ENCODE assay signal across 1 cellular context in the genomic region with DNA sequence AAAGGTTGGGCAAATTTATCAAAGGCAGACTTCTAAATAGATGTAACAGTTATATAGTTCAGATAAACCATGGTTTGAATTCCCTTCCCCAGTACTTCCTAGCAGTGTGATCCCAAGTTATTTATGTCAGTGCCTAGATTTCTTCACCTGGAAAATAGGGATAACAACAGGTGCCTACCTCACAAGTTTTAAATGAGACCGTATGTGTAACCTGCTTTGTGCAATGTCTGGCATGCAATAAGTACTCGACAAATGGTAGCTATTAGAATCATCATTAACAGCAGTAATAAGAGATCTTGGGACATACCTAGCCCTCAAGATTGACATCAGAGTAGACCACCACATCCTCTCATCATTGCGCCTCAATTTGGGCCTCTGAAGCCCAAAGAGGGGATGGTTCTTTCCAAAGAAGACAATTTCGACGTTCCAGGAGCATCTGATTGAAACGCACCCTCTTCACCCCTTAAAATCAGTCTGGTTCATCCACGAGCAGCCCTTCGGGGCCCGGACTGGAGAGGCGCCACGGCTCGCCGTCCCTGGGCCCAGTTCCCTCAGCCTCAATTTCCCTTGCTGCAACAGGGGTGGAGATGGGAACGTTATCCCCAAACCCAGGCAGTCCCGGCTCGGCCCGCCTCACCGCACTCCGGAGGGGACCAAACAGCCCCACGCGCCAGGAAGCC.
TF ChIP-seq lines count a peak whose summit lies in the region.

No MANE protein-coding gene starts in this region.

TF ChIP-seq in HepG2, 621 proteins besides CTCF, POLR2A, EP300 and RAD21 (continued from another document and continues in another):
- TF ChIP-seq, protein P1, sequence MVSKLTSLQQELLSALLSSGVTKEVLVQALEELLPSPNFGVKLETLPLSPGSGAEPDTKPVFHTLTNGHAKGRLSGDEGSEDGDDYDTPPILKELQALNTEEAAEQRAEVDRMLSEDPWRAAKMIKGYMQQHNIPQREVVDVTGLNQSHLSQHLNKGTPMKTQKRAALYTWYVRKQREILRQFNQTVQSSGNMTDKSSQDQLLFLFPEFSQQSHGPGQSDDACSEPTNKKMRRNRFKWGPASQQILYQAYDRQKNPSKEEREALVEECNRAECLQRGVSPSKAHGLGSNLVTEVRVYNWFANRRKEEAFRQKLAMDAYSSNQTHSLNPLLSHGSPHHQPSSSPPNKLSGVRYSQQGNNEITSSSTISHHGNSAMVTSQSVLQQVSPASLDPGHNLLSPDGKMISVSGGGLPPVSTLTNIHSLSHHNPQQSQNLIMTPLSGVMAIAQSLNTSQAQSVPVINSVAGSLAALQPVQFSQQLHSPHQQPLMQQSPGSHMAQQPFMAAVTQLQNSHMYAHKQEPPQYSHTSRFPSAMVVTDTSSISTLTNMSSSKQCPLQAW (CRISPR knock-in tag; IDR thresholded peaks at IDR 0.05), result no peak
- no peak for TF ChIP-seq IKZF5 (CRISPR knock-in tag; IDR thresholded peaks at IDR 0.05)
- TF ChIP-seq MAZ (IDR thresholded peaks at IDR 0.05; ENCODE audit: borderline replicate concordance, low read depth, low read length), result no peak
- TF ChIP-seq MAZ (CRISPR knock-in tag; IDR thresholded peaks at IDR 0.05; ENCODE audit: low read depth), result no peak
- TF ChIP-seq ZNF318 (CRISPR knock-in tag; IDR thresholded peaks at IDR 0.05), result peak; percentile 78; the same call in 1 of the 2 replicates
- TF ChIP-seq ARID5B (CRISPR knock-in tag; IDR thresholded peaks at IDR 0.05), result no peak
- peak; percentile 41; the same call in 1 of the 2 replicates for TF ChIP-seq CHCHD3 (CRISPR knock-in tag; IDR thresholded peaks at IDR 0.05)
- TF ChIP-seq ZNF350 (CRISPR knock-in tag; IDR thresholded peaks at IDR 0.05; ENCODE audit: borderline replicate concordance, low read depth), result 0 out of 2 replicates have a peak, but pooled peaks have one; percentile 37
- TF ChIP-seq RAD51 (IDR thresholded peaks at IDR 0.05; ENCODE audit: borderline replicate concordance), result no peak
- TF ChIP-seq, protein P2, sequence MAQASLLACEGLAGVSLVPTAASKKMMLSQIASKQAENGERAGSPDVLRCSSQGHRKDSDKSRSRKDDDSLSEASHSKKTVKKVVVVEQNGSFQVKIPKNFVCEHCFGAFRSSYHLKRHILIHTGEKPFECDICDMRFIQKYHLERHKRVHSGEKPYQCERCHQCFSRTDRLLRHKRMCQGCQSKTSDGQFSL (CRISPR knock-in tag; IDR thresholded peaks at IDR 0.05), result no peak
- no peak for TF ChIP-seq ZNF556 (CRISPR knock-in tag; IDR thresholded peaks at IDR 0.05; ENCODE audit: borderline replicate concordance)
- peak; percentile 50; the same call in 1 of the 2 replicates for TF ChIP-seq ZNF274 (CRISPR knock-in tag; IDR thresholded peaks at IDR 0.05)
- 0 out of 2 replicates have a peak, but pooled peaks have one; percentile 17 for TF ChIP-seq ZNF510 (CRISPR knock-in tag; IDR thresholded peaks at IDR 0.05; ENCODE audit: low read depth)
- TF ChIP-seq ZMYM2 (CRISPR knock-in tag; IDR thresholded peaks at IDR 0.05), result 0 out of 2 replicates have a peak, but pooled peaks have one; percentile 20
- peak; percentile 53 for TF ChIP-seq JARID2 (CRISPR knock-in tag; IDR thresholded peaks at IDR 0.05; ENCODE audit: insufficient replicate concordance)
- no peak for TF ChIP-seq ZNF672 (CRISPR knock-in tag; IDR thresholded peaks at IDR 0.05)
- TF ChIP-seq AHR (CRISPR knock-in tag; IDR thresholded peaks at IDR 0.05), result no peak
- TF ChIP-seq BRCA1 (CRISPR knock-in tag; IDR thresholded peaks at IDR 0.05), result no peak
- no peak for TF ChIP-seq KLF9 (CRISPR knock-in tag; IDR thresholded peaks at IDR 0.05; ENCODE audit: low read depth)
- no peak for TF ChIP-seq CC2D1A (CRISPR knock-in tag; IDR thresholded peaks at IDR 0.05)
- TF ChIP-seq KLF11 (CRISPR knock-in tag; IDR thresholded peaks at IDR 0.05), result 0 out of 2 replicates have a peak, but pooled peaks have one; percentile 11
- TF ChIP-seq PITX1 (CRISPR knock-in tag; IDR thresholded peaks at IDR 0.05), result no peak
- no peak for TF ChIP-seq TRIM22 (IDR thresholded peaks at IDR 0.05)
- TF ChIP-seq ZFP41 (CRISPR knock-in tag; IDR thresholded peaks at IDR 0.05; ENCODE audit: borderline replicate concordance), result peak; percentile 64; the same call in 1 of the 2 replicates
- no peak for TF ChIP-seq LCORL (IDR thresholded peaks at IDR 0.05)
- TF ChIP-seq LCORL (CRISPR knock-in tag; IDR thresholded peaks at IDR 0.05), result peak; percentile 36; the same call in 1 of the 2 replicates
- TF ChIP-seq GLI4 (CRISPR knock-in tag; IDR thresholded peaks at IDR 0.05; ENCODE audit: borderline replicate concordance), result peak; percentile 48; the same call in 1 of the 2 replicates
- TF ChIP-seq FIP1L1 (IDR thresholded peaks at IDR 0.05; ENCODE audit: borderline replicate concordance, insufficient read depth, low read depth, low read length), result no peak
- TF ChIP-seq ZNF766 (CRISPR knock-in tag; IDR thresholded peaks at IDR 0.05; ENCODE audit: borderline replicate concordance), result no peak
- no peak for TF ChIP-seq GRHL1 (CRISPR knock-in tag; conservative IDR thresholded peaks at IDR 0.05)
- no peak for TF ChIP-seq HNRNPLL (IDR thresholded peaks at IDR 0.05; ENCODE audit: low read depth, low read length, poor library complexity, severe bottlenecking)
- TF ChIP-seq HOXA7 (CRISPR knock-in tag; IDR thresholded peaks at IDR 0.05), result no peak
- no peak for TF ChIP-seq ZNF382 (CRISPR knock-in tag; IDR thresholded peaks at IDR 0.05; ENCODE audit: borderline replicate concordance)
- peak; percentile 19; the same call in 1 of the 2 replicates for TF ChIP-seq CEBPG (CRISPR knock-in tag; IDR thresholded peaks at IDR 0.05)
- TF ChIP-seq NR2F1 (CRISPR knock-in tag; IDR thresholded peaks at IDR 0.05), result no peak
